Comparison of ENCODE assay signal across 18 cellular contexts in the genomic region with DNA sequence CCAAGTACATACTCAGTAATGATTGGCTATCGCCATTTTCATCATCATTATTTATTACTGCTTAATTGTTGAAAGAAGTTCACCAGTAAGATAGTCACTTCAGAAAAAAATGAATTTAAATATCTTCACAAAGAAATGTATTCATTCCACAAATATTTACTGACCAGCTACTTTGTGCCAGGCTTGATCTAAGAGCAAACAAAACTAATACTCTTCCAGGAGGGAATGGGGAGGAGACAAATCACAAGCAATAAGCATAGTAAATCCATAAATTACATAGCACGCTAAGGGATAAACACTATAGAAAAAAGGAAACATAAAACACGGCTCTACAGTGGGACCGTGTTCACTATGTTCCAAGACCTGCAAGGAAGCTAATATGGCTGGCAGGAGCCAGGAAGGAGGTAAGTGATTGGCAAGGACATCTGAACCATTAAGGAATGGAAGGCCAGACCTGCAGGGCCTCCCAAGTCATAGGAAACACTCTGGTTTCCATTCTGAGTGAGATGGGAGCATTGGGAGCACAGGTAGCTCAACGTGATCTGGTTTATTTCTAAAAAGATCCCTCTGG. TPM values are rescaled to one million over a fixed set of nuclear protein-coding genes. Genes with fewer than 3 reads are reported as not detected.
DNase-seq lines count a peak whose midpoint lies in the region; ATAC-seq and TF ChIP-seq lines count a peak whose summit lies in the region.
"Had no signal": no experiment of that assay in that cellular context is flagged by ENCODE, and none has a peak within 500 bp of the region (broad histone marks: within the 10 kb centered on the region; RNA-seq: fewer than 3 reads in every experiment).

No MANE protein-coding gene starts in this region.

- no peak overlapping the region for H3K4me2 ChIP-seq in osteoblast (ENCODE audit: insufficient read depth, low read length)
- H3K4me2 ChIP-seq: BLaER1 treated with 17β-estradiol and CSF1 and Interleukin-3, amounts not matched to agents 10 nM and 100 nM had no signal

- TF ChIP-seq CTCF in LNCaP clone FGC (IDR thresholded peaks at IDR 0.05; ENCODE audit: control insufficient read depth, extremely low read depth, insufficient read depth) (no peak), osteoblast (IDR thresholded peaks at IDR 0.05; ENCODE audit: extremely low read depth, low read depth, low read length) (no peak), vagina (IDR thresholded peaks at IDR 0.05) (no peak)

- H3K4me1 ChIP-seq in osteoblast (ENCODE audit: insufficient read depth, low read length) (peaks cover 16% of the 10 kb centered on the region), vagina (peaks cover 9% of the 10 kb centered on the region)

- H3K79me2 ChIP-seq in osteoblast (ENCODE audit: insufficient read depth, low read length) = peaks cover 2% of the 10 kb centered on the region

- H3K9me3 Mint-ChIP-seq in activated naive CD4-positive, alpha-beta T cell treated with anti-CD3 and anti-CD28 coated beads, Interleukin-2, amount 50 U/mL, for 72 hours = no peaks in the 10 kb centered on the region
- H3K9me3 Mint-ChIP-seq: CD8-positive, alpha-beta memory T cell; IgD-negative memory B cell had no signal

- no peak for TF ChIP-seq POLR2A in vagina (IDR thresholded peaks at IDR 0.05)

- peak overlapping the region; percentile 5 to 58 for H3K27ac Mint-ChIP-seq in activated naive CD4-positive, alpha-beta T cell treated with anti-CD3 and anti-CD28 coated beads, Interleukin-2, amount 50 U/mL, for 72 hours
- H3K27ac Mint-ChIP-seq: B cell; CD8-positive, alpha-beta memory T cell had no signal

- H3K27ac ChIP-seq in osteoblast (ENCODE audit: low read depth, low read length) (no peak overlapping the region), vagina (no peak overlapping the region)
- H3K27ac ChIP-seq: BLaER1 treated with 17β-estradiol and CSF1 and Interleukin-3, amounts not matched to agents 10 nM and 100 nM; GM23248 had no signal

- peak overlapping the region; percentile 9 for H2AFZ ChIP-seq in osteoblast (ENCODE audit: low read length)
- H2AFZ ChIP-seq: GM23248 had no signal

- DNase-seq in activated naive CD4-positive, alpha-beta T cell treated with anti-CD3 and anti-CD28 coated beads, Interleukin-2, amount 50 U/mL, for 72 hours (ENCODE audit: low spot score in 2 of 2) = no peak
- DNase-seq in activated naive CD4-positive, alpha-beta T cell treated with Interleukin-2 at 50 U/mL for 16 hours = no peak
- DNase-seq in DMS53 (lab: John Stamatoyannopoulos, UW) (peak; percentile 73), LNCaP clone FGC (ENCODE audit: low read depth) (peak; percentile 77), osteoblast (ENCODE audit: insufficient read length, low spot score, missing footprints) (no peak), vagina (ENCODE audit: extremely low spot score in 2 of 2) (no peak), DMS 273 treated with DMSO at 0.1 percent for 48 hours (lab: John Stamatoyannopoulos, UW) (no peak)
- DNase-seq: CD4-positive, CD25-positive, alpha-beta regulatory T cell; CD8-positive, alpha-beta memory T cell; COR-L47; DMS79 treated with DMSO at 0.1 percent for 48 hours; GF-D8; GM23248; HCEC 1CT; KBM-7 had no signal

- H3K36me3 Mint-ChIP-seq in activated naive CD4-positive, alpha-beta T cell treated with anti-CD3 and anti-CD28 coated beads, Interleukin-2, amount 50 U/mL, for 72 hours = peaks cover 0 to 20% of the 10 kb centered on the region in 2 donors

- intact Hi-C loops in vagina (cut with DNase I) = no loop called here

- H3K9me3 ChIP-seq in osteoblast (ENCODE audit: low read depth, low read length) (no peaks in the 10 kb centered on the region), vagina (no peaks in the 10 kb centered on the region)

- no peaks in the 10 kb centered on the region for H3K27me3 ChIP-seq in osteoblast (ENCODE audit: insufficient read depth, low read length)
- no peaks in the 10 kb centered on the region for H3K27me3 ChIP-seq in vagina
- H3K27me3 ChIP-seq: BLaER1 treated with 17β-estradiol and CSF1 and Interleukin-3, amounts not matched to agents 10 nM and 100 nM had no signal

- ATAC-seq in activated naive CD4-positive, alpha-beta T cell treated with anti-CD3 and anti-CD28 coated beads, Interleukin-2, amount 50 U/mL, for 72 hours = no peak

- H4K20me1 ChIP-seq in osteoblast (ENCODE audit: insufficient read depth, low read length) = no peaks in the 10 kb centered on the region

- H3K4me3 ChIP-seq in LNCaP clone FGC (ENCODE audit: low read depth, low read length) (no peak overlapping the region), osteoblast (ENCODE audit: insufficient read depth, low read length) (no peak overlapping the region), vagina (no peak overlapping the region)
- H3K4me3 ChIP-seq: BLaER1 treated with 17β-estradiol and CSF1 and Interleukin-3, amounts not matched to agents 10 nM and 100 nM; GM23248 had no signal

- no peaks in the 10 kb centered on the region for H3K36me3 ChIP-seq in osteoblast (ENCODE audit: insufficient read depth, low read length)
- no peaks in the 10 kb centered on the region for H3K36me3 ChIP-seq in vagina

RNA-seq across cellular contexts. Expression of a gene that starts 27.5 kb away (rescaled TPM):
- total RNA-seq in activated naive CD4-positive, alpha-beta T cell treated with anti-CD3 and anti-CD28 coated beads, Interleukin-2, amount 50 U/mL, for 72 hours = 10 to 100 TPM; 44.6 to 46.1 TPM
- total RNA-seq in osteoblast (19.2 and 21.2 TPM in 2 replicates), vagina (48.1 TPM)

Comparison
In these comparisons a context has a peak if more than half of its experiments do, and no peak if none do; other contexts are left out.
1. DNase-seq: peak in DMS53 (single experiment) and LNCaP clone FGC (single experiment); none in activated naive CD4-positive, alpha-beta T cell treated with anti-CD3 and anti-CD28 coated beads, Interleukin-2, amount 50 U/mL, for 72 hours (0 of 2), activated naive CD4-positive, alpha-beta T cell treated with Interleukin-2 at 50 U/mL for 16 hours (single experiment), osteoblast (single experiment), vagina (0 of 2) and DMS 273 treated with DMSO at 0.1 percent for 48 hours (single experiment).